8 cellular contexts compared by ENCODE assay signal in the genomic region with DNA sequence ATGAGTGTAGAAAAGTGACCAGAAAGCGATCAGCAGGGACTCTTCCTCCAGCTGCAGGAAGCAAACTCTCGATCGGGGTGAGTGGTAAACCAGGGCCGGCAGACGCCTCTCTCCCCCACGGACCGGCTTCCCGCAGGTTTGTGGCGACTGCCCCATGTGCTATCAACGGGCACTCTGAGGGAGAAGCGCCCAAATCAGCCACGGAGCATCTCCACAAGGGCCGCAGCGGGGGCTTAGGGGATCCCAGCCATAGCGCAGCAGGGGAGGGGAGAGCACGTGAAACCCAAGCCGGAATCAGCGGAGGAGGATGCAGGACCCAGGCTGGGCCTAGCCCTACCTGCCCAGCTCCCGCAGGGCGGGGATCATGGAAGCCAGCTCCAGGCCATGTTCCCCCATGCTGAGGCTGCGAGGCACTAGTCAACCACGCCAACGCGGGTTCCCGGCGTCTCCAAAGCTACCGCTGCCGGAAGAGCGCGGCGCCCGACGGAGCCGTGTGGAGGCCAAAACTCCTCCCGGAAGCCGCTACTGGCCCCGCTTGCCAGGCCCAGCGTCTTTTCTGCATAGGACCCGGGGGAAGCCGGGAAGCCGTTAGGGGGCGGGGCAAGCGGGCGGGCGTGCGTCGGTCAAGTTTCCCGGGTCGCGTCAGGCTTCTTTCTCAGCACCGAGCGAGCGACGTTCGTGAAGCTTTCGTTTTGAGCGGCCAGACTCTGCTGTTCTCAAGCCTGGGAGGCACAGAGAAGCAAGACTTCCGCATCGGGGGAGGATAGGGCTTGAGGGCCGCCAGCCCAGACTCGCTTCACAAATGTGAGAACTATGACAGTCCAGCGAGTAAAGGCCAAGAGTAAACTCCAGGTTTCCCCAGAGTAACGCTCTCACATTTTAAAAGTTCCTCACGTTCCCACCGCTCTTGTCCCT. TPM values are rescaled to one million over a fixed set of nuclear protein-coding genes. Genes with fewer than 3 reads are reported as not detected.
DNase-seq lines count a peak whose midpoint lies in the region; ATAC-seq lines count a peak whose summit lies in the region.

A gene (minus strand): TSS at position 425 of the 915 bp plus-strand sequence. CDS start 29 bp downstream, at position 396.

- H3K9ac ChIP-seq in BLaER1, result peak within 1 kb of the TSS; percentile 95

- H3K4me2 ChIP-seq in BLaER1, result peak within 1 kb of the TSS; percentile 94

- peaks cover 17% of the 10 kb centered on the region for H3K27me3 Mint-ChIP-seq in activated CD4-positive, alpha-beta T cell treated with anti-CD3 and anti-CD28 coated beads, Interleukin-2, amount 10 ng/mL, durations not matched to agents 7 days and 5 days

- H3K9me3 ChIP-seq in BLaER1, result no peaks in the 10 kb centered on the region

- H3K4me3 ChIP-seq in BLaER1, result peak within 1 kb of the TSS; percentile 94

- H3K4me3 Mint-ChIP-seq in activated CD4-positive, alpha-beta T cell treated with anti-CD3 and anti-CD28 coated beads, Interleukin-2, amount 10 ng/mL, durations not matched to agents 7 days and 5 days, result peak within 1 kb of the TSS; percentile 95

- H3K9me3 Mint-ChIP-seq in activated CD4-positive, alpha-beta T cell treated with anti-CD3 and anti-CD28 coated beads, Interleukin-2, amount 10 ng/mL, durations not matched to agents 7 days and 5 days, result no peaks in the 10 kb centered on the region

- DNase-seq in NCI-H69 (lab: John Stamatoyannopoulos, UW), result peak; percentile 96
- DNase-seq in activated CD4-positive, alpha-beta T cell treated with anti-CD3 and anti-CD28 coated beads, Interleukin-2, amount 10 ng/mL, durations not matched to agents 7 days and 5 days, result peak; percentile 97
- peak; percentile 40 for DNase-seq in cortex of kidney (lab: John Stamatoyannopoulos, UW)
- peak; percentile 99 for DNase-seq in left lobe of liver (ENCODE audit: low spot score)
- peak; percentile 93 for DNase-seq in stimulated activated CD4-positive, alpha-beta T cell treated with anti-CD3 and anti-CD28 coated beads, Interleukin-2, amount 100 ng/mL, for 4 hours (ENCODE audit: low read depth)

- CTCF ChIA-PET in activated CD4-positive, alpha-beta T cell treated with anti-CD3 and anti-CD28 coated beads, Interleukin-2, amount 10 ng/mL, durations not matched to agents 7 days and 5 days (lab: Charles Lee), result interaction anchor here (0.9 to 1.8 kb wide), 2 partner anchors 12 kb away, joined by 3 to 6 read pairs; no protein-coding TSS in a partner anchor

- POLR2A ChIA-PET in activated CD4-positive, alpha-beta T cell treated with anti-CD3 and anti-CD28 coated beads, Interleukin-2, amount 10 ng/mL, durations not matched to agents 7 days and 5 days (lab: Charles Lee), result interaction anchor here (0.6 to 1.5 kb wide), 5 partner anchors 11 to 423 kb away, joined by 3 to 5 read pairs (median 3); a partner anchor contains a TSS

- H3K4me1 ChIP-seq in BLaER1, result peaks cover 26% of the 10 kb centered on the region

- peak within 1 kb of the TSS; percentile 97 for H3K27ac Mint-ChIP-seq in activated CD4-positive, alpha-beta T cell treated with anti-CD3 and anti-CD28 coated beads, Interleukin-2, amount 10 ng/mL, durations not matched to agents 7 days and 5 days

- H4K20me1 ChIP-seq in BLaER1, result peaks cover 18% of the 10 kb centered on the region; the same call in 1 of the 2 replicates

- peaks cover 9% of the 10 kb centered on the region for H3K36me3 Mint-ChIP-seq in activated CD4-positive, alpha-beta T cell treated with anti-CD3 and anti-CD28 coated beads, Interleukin-2, amount 10 ng/mL, durations not matched to agents 7 days and 5 days (ENCODE audit: low read depth)

- H3K36me3 ChIP-seq in BLaER1, result 0 out of 2 replicates have a peak, but pooled peaks cover 9% of the 10 kb centered on the region

- peaks cover 48% of the 10 kb centered on the region for H3K4me1 Mint-ChIP-seq in activated CD4-positive, alpha-beta T cell treated with anti-CD3 and anti-CD28 coated beads, Interleukin-2, amount 10 ng/mL, durations not matched to agents 7 days and 5 days

- peak within 1 kb of the TSS; percentile 86 for H3K27ac ChIP-seq in BLaER1

- ATAC-seq in GM19328 (IDR thresholded peaks at IDR 0.05; ENCODE audit: unreplicated experiment), result peak; percentile 94
- ATAC-seq in HG03520 (IDR thresholded peaks at IDR 0.05; ENCODE audit: unreplicated experiment), result peak; percentile 86
- peak; percentile 98 for ATAC-seq in left lobe of liver

- H3K27me3 ChIP-seq in BLaER1, result no peaks in the 10 kb centered on the region

RNA-seq across cellular contexts. Expression of the gene that starts here (rescaled TPM):
- total RNA-seq in activated CD4-positive, alpha-beta T cell treated with anti-CD3 and anti-CD28 coated beads, Interleukin-2, amount 10 ng/mL, durations not matched to agents 7 days and 5 days, result 10 to 100 TPM; 31.5 to 31.8 TPM
- 11.1 TPM for total RNA-seq in left lobe of liver

Comparison
In these comparisons a context has a peak if more than half of its experiments do, and no peak if none do; other contexts are left out.
1. Peak in every context shown above with its lines: DNase-seq, ATAC-seq, H3K4me3 ChIP-seq and H3K27ac ChIP-seq.
2. DNase-seq: peak in every context shown above with its lines; median percentile 99 in left lobe of liver; 97 in activated CD4-positive, alpha-beta T cell treated with anti-CD3 and anti-CD28 coated beads, Interleukin-2, amount 10 ng/mL, durations not matched to agents 7 days and 5 days; 96 in NCI-H69; 93 in stimulated activated CD4-positive, alpha-beta T cell treated with anti-CD3 and anti-CD28 coated beads, Interleukin-2, amount 100 ng/mL, for 4 hours; 40 in cortex of kidney.